In the genomic region with DNA sequence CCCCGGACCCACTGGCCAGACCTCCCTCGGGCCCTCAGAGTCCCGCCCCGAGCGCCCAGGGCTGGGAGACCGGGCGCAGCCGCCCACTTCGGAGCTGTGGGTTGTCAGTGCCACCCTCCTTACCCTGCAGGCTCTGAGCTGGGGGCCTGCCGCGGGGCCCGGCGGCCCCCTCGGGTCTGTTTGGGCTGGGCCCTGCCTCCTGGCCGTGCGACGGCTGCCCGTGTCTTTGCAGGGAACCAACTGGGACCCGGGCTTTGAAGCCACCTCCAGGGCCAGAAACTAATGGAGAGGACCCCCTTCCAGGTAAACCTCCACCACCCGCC, we compare ENCODE assay signal across 1 cellular context.
TF ChIP-seq lines count a peak whose summit lies in the region.

No MANE protein-coding gene starts in this region.

TF ChIP-seq in HepG2, 621 proteins besides CTCF, POLR2A, EP300 and RAD21 (continued from another document):
- TF ChIP-seq MLX (CRISPR knock-in tag; IDR thresholded peaks at IDR 0.05) (no peak), ZFP37 (CRISPR knock-in tag; IDR thresholded peaks at IDR 0.05; ENCODE audit: borderline replicate concordance) (no peak), NBN (conservative IDR thresholded peaks at IDR 0.05) (no peak), ZNF687 (CRISPR knock-in tag; IDR thresholded peaks at IDR 0.05) (no peak; the same call in 1 of the 2 replicates), ZNF619 (CRISPR knock-in tag; IDR thresholded peaks at IDR 0.05) (no peak), CHCHD3 (CRISPR knock-in tag; IDR thresholded peaks at IDR 0.05) (no peak), ZNF235 (CRISPR knock-in tag; IDR thresholded peaks at IDR 0.05; ENCODE audit: borderline replicate concordance) (no peak), MLXIP (CRISPR knock-in tag; IDR thresholded peaks at IDR 0.05; ENCODE audit: borderline replicate concordance) (no peak), ZNF101 (CRISPR knock-in tag; IDR thresholded peaks at IDR 0.05; ENCODE audit: borderline replicate concordance, low read depth) (no peak), ZNF850 (CRISPR knock-in tag; conservative IDR thresholded peaks at IDR 0.05) (no peak; the same call in 1 of the 2 replicates), KAT7 (CRISPR knock-in tag; IDR thresholded peaks at IDR 0.05; ENCODE audit: borderline replicate concordance) (no peak), ZFP36L1 (CRISPR knock-in tag; IDR thresholded peaks at IDR 0.05) (no peak), ZNF547 (CRISPR knock-in tag; IDR thresholded peaks at IDR 0.05) (no peak), POLR2AphosphoS5 (IDR thresholded peaks at IDR 0.05; ENCODE audit: low read depth, low read length) (no peak), KDM6A (CRISPR knock-in tag; IDR thresholded peaks at IDR 0.05; ENCODE audit: low read depth) (no peak), PHB2 (IDR thresholded peaks at IDR 0.05; ENCODE audit: partially characterized antibody) (no peak), RBFOX2 (IDR thresholded peaks at IDR 0.05; ENCODE audit: low read depth, low read length) (peak; percentile 50), HNRNPLL (IDR thresholded peaks at IDR 0.05; ENCODE audit: low read depth, low read length, poor library complexity, severe bottlenecking) (no peak)
- TF ChIP-seq, protein P1, sequence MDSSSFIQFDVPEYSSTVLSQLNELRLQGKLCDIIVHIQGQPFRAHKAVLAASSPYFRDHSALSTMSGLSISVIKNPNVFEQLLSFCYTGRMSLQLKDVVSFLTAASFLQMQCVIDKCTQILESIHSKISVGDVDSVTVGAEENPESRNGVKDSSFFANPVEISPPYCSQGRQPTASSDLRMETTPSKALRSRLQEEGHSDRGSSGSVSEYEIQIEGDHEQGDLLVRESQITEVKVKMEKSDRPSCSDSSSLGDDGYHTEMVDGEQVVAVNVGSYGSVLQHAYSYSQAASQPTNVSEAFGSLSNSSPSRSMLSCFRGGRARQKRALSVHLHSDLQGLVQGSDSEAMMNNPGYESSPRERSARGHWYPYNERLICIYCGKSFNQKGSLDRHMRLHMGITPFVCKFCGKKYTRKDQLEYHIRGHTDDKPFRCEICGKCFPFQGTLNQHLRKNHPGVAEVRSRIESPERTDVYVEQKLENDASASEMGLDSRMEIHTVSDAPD (CRISPR knock-in tag; IDR thresholded peaks at IDR 0.05), result no peak
